9 cellular contexts compared by ENCODE assay signal in genomic region chr12:40105265-40105514, GRCh38. TPM values are rescaled to one million over a fixed set of nuclear protein-coding genes. Genes with fewer than 3 reads are reported as not detected.
DNase-seq lines count a peak whose midpoint lies in the region; ATAC-seq, FAIRE-seq and TF ChIP-seq lines count a peak whose summit lies in the region.
"Had no signal": no experiment of that assay in that cellular context is flagged by ENCODE, and none has a peak within 500 bp of the region (broad histone marks: within the 10 kb centered on the region; RNA-seq: fewer than 3 reads in every experiment).

No MANE protein-coding gene starts in this region.

- POLR2A ChIA-PET in activated CD4-positive, alpha-beta T cell treated with anti-CD3 and anti-CD28 coated beads, Interleukin-2, amount 10 ng/mL, durations not matched to agents 7 days and 5 days (lab: Charles Lee): no interaction called here

- no peak for TF ChIP-seq CTCF in astrocyte (IDR thresholded peaks at IDR 0.05; ENCODE audit: insufficient read depth, low read depth, low read length)
- TF ChIP-seq CTCF in kidney epithelial cell (IDR thresholded peaks at IDR 0.05; ENCODE audit: insufficient read depth, low read length, poor library complexity, severe bottlenecking): no peak

- FAIRE-seq in astrocyte (lab: Jason Lieb, UNC): no peak

- H3K4me3 ChIP-seq in astrocyte (ENCODE audit: insufficient read depth, low read depth, low read length) (peak overlapping the region; percentile 71), kidney epithelial cell (ENCODE audit: low read depth, low read length) (peak overlapping the region; percentile 58), subcutaneous abdominal adipose tissue (ENCODE audit: low read depth in 1 of 5, low read length in 5 of 5) (peak overlapping the region in 4 of 5 donors; percentile 78 to 86 (median 84))

- H3K4me2 ChIP-seq in astrocyte (ENCODE audit: low read length): peak overlapping the region; percentile 92

- peak overlapping the region; percentile 72 for H3K4me3 Mint-ChIP-seq in activated CD4-positive, alpha-beta T cell treated with anti-CD3 and anti-CD28 coated beads, Interleukin-2, amount 10 ng/mL, durations not matched to agents 7 days and 5 days
- peak overlapping the region; percentile 86 for H3K4me3 Mint-ChIP-seq in astrocyte (ENCODE audit: unreplicated experiment)

- H3K27ac ChIP-seq in astrocyte (ENCODE audit: low read depth, low read length): peak overlapping the region; percentile 34
- peak overlapping the region; percentile 59 for H3K27ac ChIP-seq in subcutaneous abdominal adipose tissue (ENCODE audit: low read depth, low read length)

- H3K27me3 ChIP-seq in astrocyte (ENCODE audit: insufficient read depth, low read length): peaks cover 3% of the 10 kb centered on the region
- no peaks in the 10 kb centered on the region for H3K27me3 ChIP-seq in kidney epithelial cell (ENCODE audit: control insufficient read depth, insufficient read depth, low read length)
- no peaks in the 10 kb centered on the region for H3K27me3 ChIP-seq in subcutaneous abdominal adipose tissue (ENCODE audit: control insufficient read depth in 5 of 5, insufficient read depth in 4 of 5, low read length in 5 of 5)

- H2AFZ ChIP-seq in astrocyte (ENCODE audit: low read depth, low read length): peak overlapping the region; percentile 97

- peaks cover 10% of the 10 kb centered on the region for H3K4me1 ChIP-seq in astrocyte (ENCODE audit: insufficient read depth, low read length)
- peaks cover 0 to 35% (median 31%) of the 10 kb centered on the region in 5 donors for H3K4me1 ChIP-seq in subcutaneous abdominal adipose tissue (ENCODE audit: control insufficient read depth in 5 of 5, insufficient read depth in 5 of 5, low read length in 5 of 5)

- peak; percentile 16 for ATAC-seq in HG03558 (IDR thresholded peaks at IDR 0.05; ENCODE audit: extremely low read depth, unreplicated experiment)

- H3K9me3 Mint-ChIP-seq in activated CD4-positive, alpha-beta T cell treated with anti-CD3 and anti-CD28 coated beads, Interleukin-2, amount 10 ng/mL, durations not matched to agents 7 days and 5 days: no peaks in the 10 kb centered on the region
- H3K9me3 Mint-ChIP-seq in astrocyte (ENCODE audit: unreplicated experiment): no peaks in the 10 kb centered on the region

- no peaks in the 10 kb centered on the region for H3K9me3 ChIP-seq in astrocyte (ENCODE audit: insufficient read depth, low read depth, low read length)
- no peaks in the 10 kb centered on the region for H3K9me3 ChIP-seq in subcutaneous abdominal adipose tissue (ENCODE audit: control insufficient read depth in 5 of 5, low read length in 5 of 5)

- H3K79me2 ChIP-seq in astrocyte (ENCODE audit: insufficient read depth, low read length): peaks cover 5% of the 10 kb centered on the region

- H3K27me3 Mint-ChIP-seq in activated CD4-positive, alpha-beta T cell treated with anti-CD3 and anti-CD28 coated beads, Interleukin-2, amount 10 ng/mL, durations not matched to agents 7 days and 5 days: peaks cover 11% of the 10 kb centered on the region
- H3K27me3 Mint-ChIP-seq in astrocyte (ENCODE audit: low read depth, unreplicated experiment): no peaks in the 10 kb centered on the region

- no peak for DNase-seq in activated CD4-positive, alpha-beta T cell treated with anti-CD3 and anti-CD28 coated beads, Interleukin-2, amount 10 ng/mL, durations not matched to agents 7 days and 5 days
- no peak for DNase-seq in activated CD4-positive, alpha-beta T cell treated with anti-CD3 and anti-CD28 coated beads, Interleukin-2, amount 50 U/mL, for 48 hours
- DNase-seq in astrocyte (ENCODE audit: low read depth) (peak; percentile 19), kidney epithelial cell (ENCODE audit: low read depth) (no peak), G401 (ENCODE audit: low spot score) (no peak)
- no peak for DNase-seq in activated CD8-positive, alpha-beta memory T cell treated with anti-CD3 and anti-CD28 coated beads for 24 hours
- DNase-seq: DND-41 had no signal

- CTCF ChIA-PET in activated CD4-positive, alpha-beta T cell treated with anti-CD3 and anti-CD28 coated beads, Interleukin-2, amount 10 ng/mL, durations not matched to agents 7 days and 5 days (lab: Charles Lee): interaction anchor here (1.2 to 2.0 kb wide), 2 partner anchors 10 to 11 kb away, joined by 3 to 5 read pairs; no protein-coding TSS in a partner anchor

- H4K20me1 ChIP-seq in astrocyte (ENCODE audit: insufficient read depth, low read length): peaks cover 15% of the 10 kb centered on the region

- no peaks in the 10 kb centered on the region for H3K36me3 Mint-ChIP-seq in activated CD4-positive, alpha-beta T cell treated with anti-CD3 and anti-CD28 coated beads, Interleukin-2, amount 10 ng/mL, durations not matched to agents 7 days and 5 days (ENCODE audit: low read depth)
- H3K36me3 Mint-ChIP-seq in astrocyte (ENCODE audit: low read depth, unreplicated experiment): peaks cover 2% of the 10 kb centered on the region

- in situ Hi-C loops in G401 (cut with HindIII; ENCODE audit: low sequenced_read_pairs): no loop called here

- H3K27ac Mint-ChIP-seq in activated CD4-positive, alpha-beta T cell treated with anti-CD3 and anti-CD28 coated beads, Interleukin-2, amount 10 ng/mL, durations not matched to agents 7 days and 5 days: no peak overlapping the region
- H3K27ac Mint-ChIP-seq in astrocyte (ENCODE audit: unreplicated experiment): no peak overlapping the region

- H3K9ac ChIP-seq in astrocyte (ENCODE audit: low read length) (peak overlapping the region; percentile 82), subcutaneous abdominal adipose tissue (ENCODE audit: low read length in 5 of 5) (peak overlapping the region in 4 of 5 donors; percentile 76 to 83 (median 79))

- peaks cover 30% of the 10 kb centered on the region for H3K4me1 Mint-ChIP-seq in activated CD4-positive, alpha-beta T cell treated with anti-CD3 and anti-CD28 coated beads, Interleukin-2, amount 10 ng/mL, durations not matched to agents 7 days and 5 days
- peaks cover 9% of the 10 kb centered on the region for H3K4me1 Mint-ChIP-seq in astrocyte (ENCODE audit: low read depth, unreplicated experiment)

- no peaks in the 10 kb centered on the region for H3K36me3 ChIP-seq in astrocyte (ENCODE audit: insufficient read depth, low read length)
- H3K36me3 ChIP-seq in kidney epithelial cell (ENCODE audit: control insufficient read depth, insufficient read depth, low read length): no peaks in the 10 kb centered on the region
- H3K36me3 ChIP-seq in subcutaneous abdominal adipose tissue (ENCODE audit: control insufficient read depth in 5 of 5, insufficient read depth in 5 of 5, low read length in 5 of 5): no peaks in the 10 kb centered on the region

RNA-seq across cellular contexts. Expression of gene SLC2A13, which starts 0.7 kb away (rescaled TPM):
- 1 to 10 TPM; 2.2 to 2.5 TPM for total RNA-seq in activated CD4-positive, alpha-beta T cell treated with anti-CD3 and anti-CD28 coated beads, Interleukin-2, amount 10 ng/mL, durations not matched to agents 7 days and 5 days
- total RNA-seq in astrocyte (10.2 and 10.7 TPM in 2 replicates), kidney epithelial cell (5.0 and 6.8 TPM in 2 replicates)
- total RNA-seq in G401 (2014; rRNA removed; shearing (Covaris generic)): 1.5 and 2.2 TPM in 2 replicates
